Comparison of ENCODE assay signal across 20 cellular contexts in the genomic region with DNA sequence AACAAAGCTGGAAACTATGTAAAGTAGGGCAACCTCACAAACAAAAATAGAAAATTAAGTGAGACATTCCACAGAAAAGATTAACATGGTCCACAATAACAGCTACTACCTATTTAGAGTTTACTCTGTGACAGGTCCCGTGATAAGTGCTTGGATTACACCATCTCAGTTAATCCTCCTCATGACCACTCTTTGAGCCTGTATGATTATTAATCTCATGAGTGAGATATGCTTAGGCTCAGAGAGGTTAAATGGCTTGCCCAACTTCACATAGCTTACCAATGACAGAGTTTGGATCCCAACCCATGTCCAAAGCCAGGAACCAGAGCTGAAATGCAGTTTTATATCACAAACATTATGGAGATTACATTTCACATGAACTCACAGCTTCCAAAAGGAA. TPM values are rescaled to one million over a fixed set of nuclear protein-coding genes. Genes with fewer than 3 reads are reported as not detected.
DNase-seq lines count a peak whose midpoint lies in the region; ATAC-seq, FAIRE-seq and TF ChIP-seq lines count a peak whose summit lies in the region.
"Had no signal": no experiment of that assay in that cellular context is flagged by ENCODE, and none has a peak within 500 bp of the region (broad histone marks: within the 10 kb centered on the region; RNA-seq: fewer than 3 reads in every experiment).

No MANE protein-coding gene starts in this region.

- H3K4me3 ChIP-seq in A549 (no peak overlapping the region), retinal pigment epithelial cell (ENCODE audit: low read length) (no peak overlapping the region), coronary artery (no peak overlapping the region)
- H3K4me3 ChIP-seq: GM12878, GM23248 had no signal

- no peak for TF ChIP-seq EP300 in A549 (IDR thresholded peaks at IDR 0.05)

- no peaks in the 10 kb centered on the region for H3K4me1 ChIP-seq in A549

- POLR2A ChIA-PET in A549 (lab: Yijun Ruan, JAX) = no interaction called here

- H3K9me3 ChIP-seq in A549 = no peaks in the 10 kb centered on the region

- no peak overlapping the region for H3K4me2 ChIP-seq in A549

- TF ChIP-seq POLR2A in A549 (IDR thresholded peaks at IDR 0.05; ENCODE audit: low read length) = no peak

- FAIRE-seq in A549 (lab: Jason Lieb, UNC) = no peak
- FAIRE-seq in GM19239 (lab: Jason Lieb, UNC) = no peak
- FAIRE-seq: D721Med, GM12878, GM18507 had no signal

- WGBS in A549 (ENCODE audit: missing lambda C conversion rate) = 15% methylated on average over 1 of the region's 1 CpG

- TF ChIP-seq RAD21 in A549 (conservative IDR thresholded peaks at IDR 0.05 in 1 of 2, IDR thresholded peaks at IDR 0.05 in 1 of 2) = no peak

- no peak for TF ChIP-seq CTCF in A549 (IDR thresholded peaks at IDR 0.05)
- TF ChIP-seq CTCF in retinal pigment epithelial cell (conservative IDR thresholded peaks at IDR 0.05; ENCODE audit: low read depth, low read length) = no peak
- TF ChIP-seq CTCF in coronary artery (IDR thresholded peaks at IDR 0.05) = no peak

- CTCF ChIA-PET in A549 (lab: Yijun Ruan, JAX) = interaction anchor here (0.6 to 0.8 kb wide), 3 partner anchors 10 to 103 kb away, joined by 3 read pairs; no protein-coding TSS in a partner anchor

- DNase-seq in A549 (ENCODE audit: low read depth in 1 of 2, low spot score in 1 of 2) = no peak
- peak; percentile 38 for DNase-seq in HCEC 1CT
- DNase-seq in amniotic epithelial cell (ENCODE audit: low read depth) = peak; percentile 87
- DNase-seq in retinal pigment epithelial cell (ENCODE audit: low read depth) = peak; percentile 72
- no peak for DNase-seq in GM19239 (ENCODE audit: insufficient read length, low spot score)
- DNase-seq in coronary artery (ENCODE audit: low spot score) = no peak
- DNase-seq: 8988T; CD4-positive, CD25-positive, alpha-beta regulatory T cell; CD8-positive, alpha-beta T cell; DMS 273 treated with DMSO at 0.1 percent for 48 hours; DMS79; GDM1; H7 had no signal

- ATAC-seq in A549 (no peak), HG02588 (IDR thresholded peaks at IDR 0.05; ENCODE audit: unreplicated experiment) (no peak)
- ATAC-seq: CD8-positive, alpha-beta T cell; GM12878; HCT116 had no signal

- H3K27ac ChIP-seq in A549 = no peak overlapping the region
- H3K27ac ChIP-seq in coronary artery = no peak overlapping the region
- H3K27ac ChIP-seq: C4-2B, GM23248 had no signal

TF ChIP-seq in A549, 52 proteins besides CTCF, POLR2A, EP300 and RAD21:
- TF ChIP-seq CHD4 (IDR thresholded peaks at IDR 0.05; ENCODE audit: borderline replicate concordance) = no peak
- TF ChIP-seq, protein P1, sequence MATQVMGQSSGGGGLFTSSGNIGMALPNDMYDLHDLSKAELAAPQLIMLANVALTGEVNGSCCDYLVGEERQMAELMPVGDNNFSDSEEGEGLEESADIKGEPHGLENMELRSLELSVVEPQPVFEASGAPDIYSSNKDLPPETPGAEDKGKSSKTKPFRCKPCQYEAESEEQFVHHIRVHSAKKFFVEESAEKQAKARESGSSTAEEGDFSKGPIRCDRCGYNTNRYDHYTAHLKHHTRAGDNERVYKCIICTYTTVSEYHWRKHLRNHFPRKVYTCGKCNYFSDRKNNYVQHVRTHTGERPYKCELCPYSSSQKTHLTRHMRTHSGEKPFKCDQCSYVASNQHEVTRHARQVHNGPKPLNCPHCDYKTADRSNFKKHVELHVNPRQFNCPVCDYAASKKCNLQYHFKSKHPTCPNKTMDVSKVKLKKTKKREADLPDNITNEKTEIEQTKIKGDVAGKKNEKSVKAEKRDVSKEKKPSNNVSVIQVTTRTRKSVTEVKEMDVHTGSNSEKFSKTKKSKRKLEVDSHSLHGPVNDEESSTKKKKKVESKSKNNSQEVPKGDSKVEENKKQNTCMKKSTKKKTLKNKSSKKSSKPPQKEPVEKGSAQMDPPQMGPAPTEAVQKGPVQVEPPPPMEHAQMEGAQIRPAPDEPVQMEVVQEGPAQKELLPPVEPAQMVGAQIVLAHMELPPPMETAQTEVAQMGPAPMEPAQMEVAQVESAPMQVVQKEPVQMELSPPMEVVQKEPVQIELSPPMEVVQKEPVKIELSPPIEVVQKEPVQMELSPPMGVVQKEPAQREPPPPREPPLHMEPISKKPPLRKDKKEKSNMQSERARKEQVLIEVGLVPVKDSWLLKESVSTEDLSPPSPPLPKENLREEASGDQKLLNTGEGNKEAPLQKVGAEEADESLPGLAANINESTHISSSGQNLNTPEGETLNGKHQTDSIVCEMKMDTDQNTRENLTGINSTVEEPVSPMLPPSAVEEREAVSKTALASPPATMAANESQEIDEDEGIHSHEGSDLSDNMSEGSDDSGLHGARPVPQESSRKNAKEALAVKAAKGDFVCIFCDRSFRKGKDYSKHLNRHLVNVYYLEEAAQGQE (IDR thresholded peaks at IDR 0.05) = peak; percentile 67; the same call in 1 of the 2 replicates

RNA-seq across cellular contexts. Expression of gene KLF7, which starts 37.3 kb away (rescaled TPM):
- polyA plus RNA-seq in A549 (2011; rRNA removed) (29.8 and 31.5 TPM in 2 replicates), A549 (2017; fragmentation: RNase III; extraction: RNeasy Plus Mini Kit Qiagen cat#74134 plus additional on column Dnase treatment) (17.2 to 18.0 TPM (median 17.8 TPM) in 3 replicates)
- polyA plus RNA-seq in A549 (2012; cell fraction: cytosol; rRNA removed) = 15.5 and 19.1 TPM in 2 replicates
- 29.5 and 35.8 TPM in 2 replicates for polyA plus RNA-seq in A549 (2012; cell fraction: nucleus; rRNA removed)
- polyA minus RNA-seq in A549 (2011; rRNA and poly(A)+ RNA removed) = 101 and 114 TPM in 2 replicates

Comparison
In these comparisons a context has a peak if more than half of its experiments do, and no peak if none do; other contexts are left out.
1. DNase-seq: peak in HCEC 1CT (single experiment), amniotic epithelial cell (single experiment) and retinal pigment epithelial cell (single experiment); none in A549 (0 of 2), GM19239 (single experiment) and coronary artery (single experiment).